In genomic region chr20:24798930-24799705, GRCh38 we compare ENCODE assay signal across 28 cellular contexts.
DNase-seq lines count a peak whose midpoint lies in the region; ATAC-seq and TF ChIP-seq lines count a peak whose summit lies in the region.
"Had no signal": no experiment of that assay in that cellular context is flagged by ENCODE, and none has a peak within 500 bp of the region (broad histone marks: within the 10 kb centered on the region; RNA-seq: fewer than 3 reads in every experiment).

No MANE protein-coding gene starts in this region.

- DNase-seq in Right ventricle myocardium inferior (ENCODE audit: missing footprints) (peak; percentile 37), Right ventricle myocardium superior (no peak), amniotic epithelial cell (ENCODE audit: low read depth) (peak; percentile 2), kidney tubule cell (ENCODE audit: low spot score) (peak; percentile 22), Calu3 (no peak), NCI-H446 treated with DMSO at 0.1 percent for 48 hours (lab: John Stamatoyannopoulos, UW) (no peak), NCI-H1930 (lab: John Stamatoyannopoulos, UW) (no peak)
- DNase-seq: activated CD4-positive, alpha-beta T cell treated with anti-CD3 and anti-CD28 coated beads for 48 hours; activated naive CD4-positive, alpha-beta T cell treated with anti-CD3 and anti-CD28 coated beads, Interleukin-2, amount 10 ng/mL, durations not matched to agents 7 days and 5 days; activated T-cell treated with anti-CD3 and anti-CD28 coated beads, Interleukin-2, amount 50 U/mL, for 72 hours; effector memory CD4-positive, alpha-beta T cell; HCEC 1CT; hypothalamus; KBM-7; MV-4-11; NCI-H1694 treated with DMSO at 0.1 percent for 48 hours; NCI-H2227 treated with DMSO at 0.1 percent for 48 hours; NCI-H774; OCI-M1; SIG-M5; small intestine; stimulated activated CD4-positive, alpha-beta T cell treated with anti-CD3 and anti-CD28 coated beads, Interleukin-4, amount 100 ng/mL, for 1 hour; stimulated activated naive CD8-positive, alpha-beta T cell treated with anti-CD3 and anti-CD28 coated beads, Interleukin-15, Interleukin-2, amounts not matched to agents 100 U/mL and 50 U/mL, for 24 hours; tibial artery had no signal

- peaks cover 20% of the 10 kb centered on the region for H3K27me3 Mint-ChIP-seq in Calu3 (ENCODE audit: unreplicated experiment)

- no peaks in the 10 kb centered on the region for H3K4me1 Mint-ChIP-seq in Calu3 (ENCODE audit: low read depth, unreplicated experiment)
- H3K4me1 Mint-ChIP-seq: activated naive CD4-positive, alpha-beta T cell treated with anti-CD3 and anti-CD28 coated beads, Interleukin-2, amount 10 ng/mL, durations not matched to agents 7 days and 5 days had no signal

- ATAC-seq in Right ventricle myocardium inferior, result no peak
- no peak for ATAC-seq in Right ventricle myocardium superior (ENCODE audit: poor library complexity)
- ATAC-seq in GM21723 (IDR thresholded peaks at IDR 0.05; ENCODE audit: unreplicated experiment), result no peak
- ATAC-seq: activated T-cell treated with anti-CD3 and anti-CD28 coated beads, Interleukin-2, amount 50 U/mL, for 72 hours; esophagus mucosa; stimulated activated naive CD8-positive, alpha-beta T cell treated with anti-CD3 and anti-CD28 coated beads, Interleukin-15, Interleukin-2, amounts not matched to agents 100 U/mL and 50 U/mL, for 24 hours had no signal

- CTCF ChIA-PET in Calu3 (lab: Charles Lee), result interaction anchor here (0.7 kb wide), 1 partner anchor 8 kb away, joined by 3 read pairs; no protein-coding TSS in a partner anchor

- no peaks in the 10 kb centered on the region for H3K36me3 Mint-ChIP-seq in Calu3 (ENCODE audit: insufficient read depth, unreplicated experiment)
- H3K36me3 Mint-ChIP-seq: activated naive CD4-positive, alpha-beta T cell treated with anti-CD3 and anti-CD28 coated beads, Interleukin-2, amount 10 ng/mL, durations not matched to agents 7 days and 5 days; CD14-positive monocyte had no signal

- no TSS peak for BruUV-seq in Calu3 (replicated peaks; lab: Mats Ljungman, UMichigan)

- H3K9me3 Mint-ChIP-seq in Calu3 (ENCODE audit: low read depth, unreplicated experiment), result no peaks in the 10 kb centered on the region
- H3K9me3 Mint-ChIP-seq: activated naive CD4-positive, alpha-beta T cell treated with anti-CD3 and anti-CD28 coated beads, Interleukin-2, amount 10 ng/mL, durations not matched to agents 7 days and 5 days; activated T-cell treated with anti-CD3 and anti-CD28 coated beads, Interleukin-2, amount 50 U/mL, for 72 hours; T-helper 1 cell treated with Interleukin-12 subunit alpha and Interleukin-12 subunit beta and Interleukin-4 antibody, amounts not matched to agents 30 μg/mL and 1 μg/mL, for 36 hours had no signal

- TF ChIP-seq CTCF in Calu3 (IDR thresholded peaks at IDR 0.05; ENCODE audit: unreplicated experiment), result no peak

- H3K4me3 Mint-ChIP-seq in Calu3 (ENCODE audit: low read depth, unreplicated experiment), result no peak overlapping the region
- H3K4me3 Mint-ChIP-seq: activated naive CD4-positive, alpha-beta T cell treated with anti-CD3 and anti-CD28 coated beads, Interleukin-2, amount 10 ng/mL, durations not matched to agents 7 days and 5 days; activated T-cell treated with anti-CD3 and anti-CD28 coated beads, Interleukin-2, amount 50 U/mL, for 72 hours; CD14-positive monocyte; T-helper 1 cell treated with Interleukin-12 subunit alpha and Interleukin-12 subunit beta and Interleukin-4 antibody, amounts not matched to agents 30 μg/mL and 1 μg/mL, for 36 hours had no signal

- intact Hi-C loops in Right ventricle myocardium inferior (cut with DNase I) (no loop called here), Right ventricle myocardium superior (cut with DNase I) (no loop called here), Calu3 (cut with micrococcal nuclease; ENCODE audit: unreplicated experiment) (no loop called here)

- no peak overlapping the region for H3K27ac Mint-ChIP-seq in Calu3 (ENCODE audit: unreplicated experiment)
- H3K27ac Mint-ChIP-seq: activated naive CD4-positive, alpha-beta T cell treated with anti-CD3 and anti-CD28 coated beads, Interleukin-2, amount 10 ng/mL, durations not matched to agents 7 days and 5 days; activated T-cell treated with anti-CD3 and anti-CD28 coated beads, Interleukin-2, amount 50 U/mL, for 72 hours; CD14-positive monocyte; T-helper 1 cell treated with Interleukin-12 subunit alpha and Interleukin-12 subunit beta and Interleukin-4 antibody, amounts not matched to agents 30 μg/mL and 1 μg/mL, for 36 hours had no signal

Comparison
In these comparisons a context has a peak if more than half of its experiments do, and no peak if none do; other contexts are left out.
1. DNase-seq: peak in Right ventricle myocardium inferior (single experiment), amniotic epithelial cell (single experiment) and kidney tubule cell (single experiment); none in Right ventricle myocardium superior (single experiment), Calu3 (single experiment), NCI-H446 treated with DMSO at 0.1 percent for 48 hours (single experiment) and NCI-H1930 (0 of 2).